Comparison of ENCODE assay signal across 8 cellular contexts in the genomic region with DNA sequence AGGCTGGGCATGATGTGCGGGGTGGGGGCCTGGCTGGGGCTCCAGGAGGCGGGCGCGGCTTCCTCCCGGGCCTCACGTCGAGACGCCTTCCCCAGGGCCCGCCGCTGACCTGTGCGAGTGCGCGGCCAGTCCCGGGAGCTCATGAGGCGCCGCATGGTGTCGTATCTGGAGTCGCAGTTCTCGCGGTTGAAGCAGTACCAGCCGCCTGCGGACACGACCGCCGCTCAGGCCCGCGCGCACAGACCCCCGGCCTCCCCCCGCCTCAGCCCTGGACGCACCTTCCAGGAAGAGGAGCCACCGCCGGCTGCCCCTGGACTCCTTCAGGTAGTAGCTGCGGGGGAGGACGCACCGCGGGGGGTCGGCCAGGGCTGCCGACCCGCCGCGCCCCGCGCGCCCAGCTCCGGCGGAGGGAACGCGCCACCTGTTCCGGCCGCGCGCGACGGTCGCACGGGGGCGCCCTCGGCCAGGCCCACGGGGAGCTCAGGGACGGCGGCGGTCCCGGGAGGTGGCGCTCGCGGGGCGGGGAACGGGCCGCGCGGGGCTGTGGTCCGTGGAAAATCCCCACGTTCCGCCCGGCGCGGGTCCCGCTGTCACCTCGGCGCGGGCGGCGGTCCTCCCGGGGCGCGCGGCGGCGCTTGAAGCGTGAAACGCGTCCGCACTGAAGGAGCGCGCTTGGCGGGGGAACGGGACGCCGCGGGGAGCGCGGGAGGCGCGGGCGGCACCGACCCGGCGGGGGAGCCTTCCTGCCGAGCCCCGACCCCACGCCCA. TPM values are rescaled to one million over a fixed set of nuclear protein-coding genes. Genes with fewer than 3 reads are reported as not detected.
DNase-seq lines count a peak whose midpoint lies in the region; ATAC-seq and TF ChIP-seq lines count a peak whose summit lies in the region.

No MANE protein-coding gene starts in this region.

- H3K4me3 ChIP-seq in CD8-positive, alpha-beta T cell (ENCODE audit: low read depth, low read length), result peak overlapping the region; percentile 35
- H3K4me3 ChIP-seq in H7 (ENCODE audit: insufficient read depth, low read depth, low read length), result peak overlapping the region; percentile 25
- no peak overlapping the region; the same call in 1 of the 2 replicates for H3K4me3 ChIP-seq in PC-9
- H3K4me3 ChIP-seq in gastroesophageal sphincter, result peak overlapping the region; percentile 18 to 49
- H3K4me3 ChIP-seq in parathyroid adenoma (ENCODE audit: low read depth, low read length), result peak overlapping the region; percentile 57

- H3K27ac ChIP-seq in CD8-positive, alpha-beta T cell (ENCODE audit: low read depth, low read length), result no peak overlapping the region
- H3K27ac ChIP-seq in PC-9 (no peak overlapping the region), gastroesophageal sphincter (no peak overlapping the region), parathyroid adenoma (no peak overlapping the region)

- no peaks in the 10 kb centered on the region for H4K20me1 ChIP-seq in PC-9 (ENCODE audit: insufficient read depth)

- no peaks in the 10 kb centered on the region for H3K36me3 ChIP-seq in CD8-positive, alpha-beta T cell (ENCODE audit: insufficient read depth, low read length)
- H3K36me3 ChIP-seq in H7 (replicated peaks; ENCODE audit: control insufficient read depth, insufficient read depth, low read length), result no peaks in the 10 kb centered on the region
- H3K36me3 ChIP-seq in PC-9 (ENCODE audit: low read depth), result no peaks in the 10 kb centered on the region
- no peaks in the 10 kb centered on the region for H3K36me3 ChIP-seq in gastroesophageal sphincter
- no peaks in the 10 kb centered on the region for H3K36me3 ChIP-seq in parathyroid adenoma (ENCODE audit: control insufficient read depth, insufficient read depth, low read length)

- POLR2A ChIA-PET in CD8-positive, alpha-beta T cell (lab: Charles Lee), result interaction anchor here (0.6 to 1.6 kb wide), 9 partner anchors 8 to 162 kb away, joined by 3 to 26 read pairs (median 3); a partner anchor contains a TSS
- POLR2A ChIA-PET in PC-9 (lab: Charles Lee; ENCODE audit: unreplicated experiment), result interaction anchor here (1.2 kb wide), 1 partner anchor 23 kb away, joined by 4 read pairs; a partner anchor contains a TSS

- H3K9me3 Mint-ChIP-seq in CD8-positive, alpha-beta T cell, result no peaks in the 10 kb centered on the region
- H3K9me3 Mint-ChIP-seq in activated T-helper 2 cell treated with anti-CD3 and anti-CD28 coated beads, Interferon-gamma antibody, Interleukin-2, Interleukin-4, amounts not matched to agents 10 μg/mL and 5 μg/mL and 100 μg/mL, durations not matched to agents 14 hours and 24 hours and 36 hours, result no peaks in the 10 kb centered on the region
- H3K9me3 Mint-ChIP-seq in type B pancreatic cell, result no peaks in the 10 kb centered on the region

- BruUV-seq in PC-9 (replicated peaks; lab: Mats Ljungman, UMichigan), result no TSS peak

- no peak for TF ChIP-seq POLR2A in gastroesophageal sphincter (IDR thresholded peaks at IDR 0.05)

- H2AFZ ChIP-seq in PC-9 (no peak overlapping the region), parathyroid adenoma (peak overlapping the region; percentile 68)

- no peaks in the 10 kb centered on the region for H3K9me3 ChIP-seq in CD8-positive, alpha-beta T cell (ENCODE audit: low read length)
- H3K9me3 ChIP-seq in PC-9 (ENCODE audit: insufficient read depth, low read depth) (no peaks in the 10 kb centered on the region), gastroesophageal sphincter (no peaks in the 10 kb centered on the region), parathyroid adenoma (ENCODE audit: control insufficient read depth, low read length) (no peaks in the 10 kb centered on the region)

- H3K27me3 ChIP-seq in CD8-positive, alpha-beta T cell (ENCODE audit: insufficient read depth, low read length), result peaks cover 6% of the 10 kb centered on the region
- H3K27me3 ChIP-seq in H7 (ENCODE audit: control insufficient read depth, insufficient read depth, low read length) (peaks cover 63% of the 10 kb centered on the region), PC-9 (ENCODE audit: insufficient read depth, low read depth) (no peaks in the 10 kb centered on the region), gastroesophageal sphincter (peaks cover 100% of the 10 kb centered on the region), parathyroid adenoma (ENCODE audit: control insufficient read depth, insufficient read depth, low read length) (no peaks in the 10 kb centered on the region)

- no peak for TF ChIP-seq EP300 in gastroesophageal sphincter (IDR thresholded peaks at IDR 0.05)

- H3K4me2 ChIP-seq in PC-9 (peak overlapping the region; percentile 57), parathyroid adenoma (ENCODE audit: low read length) (peak overlapping the region; percentile 72)

- H3K9ac ChIP-seq in parathyroid adenoma, result no peak overlapping the region

- peaks cover 10% of the 10 kb centered on the region for H3K4me1 Mint-ChIP-seq in CD8-positive, alpha-beta T cell (ENCODE audit: low read depth)
- H3K4me1 Mint-ChIP-seq in activated T-helper 2 cell treated with anti-CD3 and anti-CD28 coated beads, Interferon-gamma antibody, Interleukin-2, Interleukin-4, amounts not matched to agents 10 μg/mL and 5 μg/mL and 100 μg/mL, durations not matched to agents 14 hours and 24 hours and 36 hours (ENCODE audit: low read depth), result no peaks in the 10 kb centered on the region
- peaks cover 6% of the 10 kb centered on the region for H3K4me1 Mint-ChIP-seq in type B pancreatic cell (ENCODE audit: unreplicated experiment)

- CTCF ChIA-PET in CD8-positive, alpha-beta T cell (lab: Charles Lee), result interaction anchor here (0.6 to 6.8 kb wide), 45 partner anchors 8 to 343 kb away, joined by 3 to 220 read pairs (median 5); a partner anchor contains a TSS
- CTCF ChIA-PET in PC-9 (lab: Charles Lee), result interaction anchor here (0.6 to 2.0 kb wide), 9 partner anchors 9 to 71 kb away, joined by 3 to 18 read pairs (median 4); a partner anchor contains a TSS

- intact Hi-C loops in CD8-positive, alpha-beta T cell (cut with DNase I, micrococcal nuclease), result loop anchor here (1.0 to 2.0 kb wide), 4 partner anchors 62 to 199 kb away; no protein-coding TSS in a partner anchor
- intact Hi-C loops in PC-9 (cut with micrococcal nuclease; ENCODE audit: unreplicated experiment), result loop anchor here (1.0 kb wide), 1 partner anchor 62 kb away; no protein-coding TSS in a partner anchor
- intact Hi-C loops in activated T-helper 2 cell treated with anti-CD3 and anti-CD28 coated beads, Interferon-gamma antibody, Interleukin-2, Interleukin-4, amounts not matched to agents 10 μg/mL and 5 μg/mL and 100 μg/mL, durations not matched to agents 14 hours and 24 hours and 36 hours (cut with micrococcal nuclease), result no loop called here

- H3K79me2 ChIP-seq in PC-9 (ENCODE audit: low read depth) (no peaks in the 10 kb centered on the region), parathyroid adenoma (no peaks in the 10 kb centered on the region)

- WGBS in gastroesophageal sphincter (ENCODE audit: low coverage in 1 of 2), 2 donors, result no CpG with 5 or more reads among the region's 112 CpGs

- H3F3A ChIP-seq in PC-9 (ENCODE audit: insufficient read depth, low read depth), result peaks cover 9% of the 10 kb centered on the region

- peaks cover 13% of the 10 kb centered on the region for H3K27me3 Mint-ChIP-seq in CD8-positive, alpha-beta T cell (ENCODE audit: low read depth)
- H3K27me3 Mint-ChIP-seq in activated T-helper 2 cell treated with anti-CD3 and anti-CD28 coated beads, Interferon-gamma antibody, Interleukin-2, Interleukin-4, amounts not matched to agents 10 μg/mL and 5 μg/mL and 100 μg/mL, durations not matched to agents 14 hours and 24 hours and 36 hours (ENCODE audit: low read depth), result peaks cover 38% of the 10 kb centered on the region
- H3K27me3 Mint-ChIP-seq in type B pancreatic cell, result peaks cover 46% of the 10 kb centered on the region

- ATAC-seq in CD8-positive, alpha-beta T cell, result peak; percentile 93
- peak; percentile 89 for ATAC-seq in gastroesophageal sphincter

- no peaks in the 10 kb centered on the region for H3K36me3 Mint-ChIP-seq in CD8-positive, alpha-beta T cell
- H3K36me3 Mint-ChIP-seq in activated T-helper 2 cell treated with anti-CD3 and anti-CD28 coated beads, Interferon-gamma antibody, Interleukin-2, Interleukin-4, amounts not matched to agents 10 μg/mL and 5 μg/mL and 100 μg/mL, durations not matched to agents 14 hours and 24 hours and 36 hours (ENCODE audit: low read depth), result no peaks in the 10 kb centered on the region
- no peaks in the 10 kb centered on the region for H3K36me3 Mint-ChIP-seq in type B pancreatic cell

- DNase-seq in CD8-positive, alpha-beta T cell, result peak; percentile 71 to 90 (median 79)
- DNase-seq in H7 (peak; percentile 87), PC-9 (peak in 1 of 2 experiments; percentile 74), type B pancreatic cell (ENCODE audit: extremely low spot score, unreplicated experiment) (peak; percentile 76), SIG-M5 treated with dmso at 0.1 percent for 504 hours (lab: John Stamatoyannopoulos, UW; ENCODE audit: unreplicated experiment) (no peak)
- peak; percentile 71 for DNase-seq in activated T-helper 2 cell treated with anti-CD3 and anti-CD28 coated beads, Interferon-gamma antibody, Interleukin-2, Interleukin-4, amounts not matched to agents 10 μg/mL and 5 μg/mL and 100 μg/mL, durations not matched to agents 14 hours and 24 hours and 36 hours (ENCODE audit: low spot score)

- peak overlapping the region; percentile 15 for H3K4me3 Mint-ChIP-seq in CD8-positive, alpha-beta T cell
- no peak overlapping the region for H3K4me3 Mint-ChIP-seq in activated T-helper 2 cell treated with anti-CD3 and anti-CD28 coated beads, Interferon-gamma antibody, Interleukin-2, Interleukin-4, amounts not matched to agents 10 μg/mL and 5 μg/mL and 100 μg/mL, durations not matched to agents 14 hours and 24 hours and 36 hours (ENCODE audit: low read depth)
- no peak overlapping the region for H3K4me3 Mint-ChIP-seq in type B pancreatic cell

- H3K27ac Mint-ChIP-seq in CD8-positive, alpha-beta T cell, result no peak overlapping the region
- no peak overlapping the region for H3K27ac Mint-ChIP-seq in activated T-helper 2 cell treated with anti-CD3 and anti-CD28 coated beads, Interferon-gamma antibody, Interleukin-2, Interleukin-4, amounts not matched to agents 10 μg/mL and 5 μg/mL and 100 μg/mL, durations not matched to agents 14 hours and 24 hours and 36 hours
- no peak overlapping the region for H3K27ac Mint-ChIP-seq in type B pancreatic cell

- TF ChIP-seq CTCF in CD8-positive, alpha-beta T cell (IDR thresholded peaks at IDR 0.05), result peak; percentile 90
- TF ChIP-seq CTCF in PC-9 (conservative IDR thresholded peaks at IDR 0.05) (peak; percentile 30; the same call in 1 of the 2 replicates), gastroesophageal sphincter (IDR thresholded peaks at IDR 0.05) (peak in 3 of 4 experiments; percentile 87 to 98 (median 97)), parathyroid adenoma (IDR thresholded peaks at IDR 0.05) (peak; percentile 58), type B pancreatic cell (conservative IDR thresholded peaks at IDR 0.05) (peak; percentile 70)

- H3K4me1 ChIP-seq in CD8-positive, alpha-beta T cell (ENCODE audit: insufficient read depth, low read length), result peaks cover 6% of the 10 kb centered on the region
- H3K4me1 ChIP-seq in PC-9 (replicated peaks; ENCODE audit: insufficient read depth), result peaks cover 6% of the 10 kb centered on the region; the same call in 1 of the 2 replicates
- H3K4me1 ChIP-seq in gastroesophageal sphincter, result peaks cover 0 to 32% (median 9%) of the 10 kb centered on the region in 3 donors
- no peaks in the 10 kb centered on the region for H3K4me1 ChIP-seq in parathyroid adenoma

- no peaks in the 10 kb centered on the region for H3K9me2 ChIP-seq in PC-9 (ENCODE audit: insufficient read depth)

RNA-seq across cellular contexts. Expression of a gene that starts 1.4 kb away (rescaled TPM):
- total RNA-seq in CD8-positive, alpha-beta T cell, result not detected
- total RNA-seq in H7 (2014; rRNA removed; shearing (Covaris generic)), result 2.0 and 2.3 TPM in 2 replicates
- total RNA-seq in PC-9 (2021) (0.33 TPM in 1 of 2 replicates, not detected in the other), gastroesophageal sphincter (under 1 TPM in 1 of 4 donors, not detected in 3; 0.22 TPM), type B pancreatic cell (ENCODE audit: low replicate concordance) (1.9 and 3.2 TPM in 2 replicates)
- total RNA-seq in activated T-helper 2 cell treated with anti-CD3 and anti-CD28 coated beads, Interferon-gamma antibody, Interleukin-2, Interleukin-4, amounts not matched to agents 10 μg/mL and 5 μg/mL and 100 μg/mL, durations not matched to agents 14 hours and 24 hours and 36 hours, result 1.2 and 2.2 TPM in 2 replicates

RNA-seq across cellular contexts. Expression of a gene that starts 12.5 kb away (rescaled TPM):
- total RNA-seq in CD8-positive, alpha-beta T cell, result not detected
- total RNA-seq in H7 (2014; rRNA removed; shearing (Covaris generic)), result 0.24 and 0.30 TPM in 2 replicates
- total RNA-seq in PC-9 (2021), result not detected in 2 replicates
- total RNA-seq in activated T-helper 2 cell treated with anti-CD3 and anti-CD28 coated beads, Interferon-gamma antibody, Interleukin-2, Interleukin-4, amounts not matched to agents 10 μg/mL and 5 μg/mL and 100 μg/mL, durations not matched to agents 14 hours and 24 hours and 36 hours, result not detected in 2 replicates
- total RNA-seq in gastroesophageal sphincter, result not detected
- total RNA-seq in type B pancreatic cell (ENCODE audit: low replicate concordance), result not detected in 2 replicates

RNA-seq across cellular contexts. Expression of a gene that starts 17.9 kb away (rescaled TPM):
- total RNA-seq in CD8-positive, alpha-beta T cell, result 10 to 100 TPM; 18.6 to 19.5 TPM
- total RNA-seq in H7 (2014; rRNA removed; shearing (Covaris generic)), result 62.1 and 65.8 TPM in 2 replicates
- total RNA-seq in PC-9 (2021), result 54.9 and 80.0 TPM in 2 replicates
- total RNA-seq in activated T-helper 2 cell treated with anti-CD3 and anti-CD28 coated beads, Interferon-gamma antibody, Interleukin-2, Interleukin-4, amounts not matched to agents 10 μg/mL and 5 μg/mL and 100 μg/mL, durations not matched to agents 14 hours and 24 hours and 36 hours, result 32.9 and 33.8 TPM in 2 replicates
- total RNA-seq in gastroesophageal sphincter, result 10 to 100 TPM; 11.7 to 24.4 (median 18.6) TPM
- total RNA-seq in type B pancreatic cell (ENCODE audit: low replicate concordance), result 31.5 and 35.6 TPM in 2 replicates

RNA-seq across cellular contexts. Expression of a gene that starts 22.4 kb away (rescaled TPM):
- total RNA-seq in CD8-positive, alpha-beta T cell, result 1 to 10 TPM in 1 of 2 experiments, under 1 TPM in 1; 0.56 to 1.5 TPM
- 267 and 298 TPM in 2 replicates for total RNA-seq in H7 (2014; rRNA removed; shearing (Covaris generic))
- total RNA-seq in PC-9 (2021), result 88.9 and 120 TPM in 2 replicates
- total RNA-seq in activated T-helper 2 cell treated with anti-CD3 and anti-CD28 coated beads, Interferon-gamma antibody, Interleukin-2, Interleukin-4, amounts not matched to agents 10 μg/mL and 5 μg/mL and 100 μg/mL, durations not matched to agents 14 hours and 24 hours and 36 hours, result 99.9 and 105 TPM in 2 replicates
- 1 to 10 TPM; 3.4 to 6.8 (median 5.1) TPM for total RNA-seq in gastroesophageal sphincter
- 110 and 127 TPM in 2 replicates for total RNA-seq in type B pancreatic cell (ENCODE audit: low replicate concordance)

RNA-seq across cellular contexts. Expression of a gene that starts 32.0 kb away (rescaled TPM):
- total RNA-seq in CD8-positive, alpha-beta T cell, result 10 to 100 TPM in 1 of 2 experiments, 1 to 10 TPM in 1; 8.5 to 10.5 TPM
- 27.0 and 31.7 TPM in 2 replicates for total RNA-seq in H7 (2014; rRNA removed; shearing (Covaris generic))
- total RNA-seq in PC-9 (2021) (79.5 and 85.9 TPM in 2 replicates), gastroesophageal sphincter (10 to 100 TPM; 18.8 to 39.3 (median 25.3) TPM), type B pancreatic cell (ENCODE audit: low replicate concordance) (22.4 and 30.0 TPM in 2 replicates)
- 30.3 and 31.8 TPM in 2 replicates for total RNA-seq in activated T-helper 2 cell treated with anti-CD3 and anti-CD28 coated beads, Interferon-gamma antibody, Interleukin-2, Interleukin-4, amounts not matched to agents 10 μg/mL and 5 μg/mL and 100 μg/mL, durations not matched to agents 14 hours and 24 hours and 36 hours

Comparison
In these comparisons a context has a peak if more than half of its experiments do, and no peak if none do; other contexts are left out.
1. CTCF ChIP-seq: peak in every context shown above with its lines; median percentile 97 in gastroesophageal sphincter; 90 in CD8-positive, alpha-beta T cell; 70 in type B pancreatic cell; 58 in parathyroid adenoma; 30 in PC-9.